Comparison of ENCODE assay signal across 13 cellular contexts in the genomic region with DNA sequence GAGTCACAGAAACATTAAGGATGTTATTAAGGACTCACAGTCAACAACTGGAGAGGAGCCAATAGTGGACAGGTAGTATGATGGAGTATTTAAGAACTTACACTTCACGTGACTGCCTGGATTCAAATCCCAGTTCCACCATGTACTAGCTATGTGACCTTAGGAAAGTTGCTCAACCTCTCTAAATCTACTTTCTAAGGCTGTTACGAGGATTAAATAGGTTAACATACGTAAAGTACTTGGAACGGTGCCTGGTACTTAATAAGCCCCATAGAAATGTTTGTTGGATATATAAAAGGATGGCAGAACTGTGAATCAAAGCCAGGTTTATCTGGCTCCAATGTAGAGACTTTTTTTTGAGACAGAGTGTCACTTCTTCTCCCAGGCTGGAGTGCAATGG. TPM values are rescaled to one million over a fixed set of nuclear protein-coding genes. Genes with fewer than 3 reads are reported as not detected.
DNase-seq lines count a peak whose midpoint lies in the region; ATAC-seq and TF ChIP-seq lines count a peak whose summit lies in the region.
"Had no signal": no experiment of that assay in that cellular context is flagged by ENCODE, and none has a peak within 500 bp of the region (broad histone marks: within the 10 kb centered on the region; RNA-seq: fewer than 3 reads in every experiment).

No MANE protein-coding gene starts in this region.

- no peaks in the 10 kb centered on the region for H3K9me2 ChIP-seq in hepatocyte (replicated peaks; ENCODE audit: insufficient read depth)

- H3K27me3 Mint-ChIP-seq in Calu3 (ENCODE audit: unreplicated experiment): no peaks in the 10 kb centered on the region
- H3K27me3 Mint-ChIP-seq: CD4-positive, alpha-beta T cell had no signal

- intact Hi-C loops in right lobe of liver (cut with DNase I) (no loop called here), Calu3 (cut with micrococcal nuclease; ENCODE audit: unreplicated experiment) (no loop called here)

- peak; percentile 82 for DNase-seq in NCI-H82 (lab: John Stamatoyannopoulos, UW)
- DNase-seq in RWPE1 (ENCODE audit: low spot score): no peak
- no peak for DNase-seq in hepatocyte (ENCODE audit: low spot score)
- no peak for DNase-seq in right lobe of liver
- DNase-seq in Calu3: no peak
- DNase-seq: ACHN; Caco-2; CD4-positive, alpha-beta T cell; DMS79 treated with DMSO at 0.1 percent for 48 hours; GF-D8; H9 had no signal

- no peaks in the 10 kb centered on the region for H3K4me1 Mint-ChIP-seq in Calu3 (ENCODE audit: low read depth, unreplicated experiment)
- H3K4me1 Mint-ChIP-seq: H9 had no signal

- ATAC-seq in right lobe of liver (no peak), HG03571 (IDR thresholded peaks at IDR 0.05; ENCODE audit: unreplicated experiment) (no peak)

- no peaks in the 10 kb centered on the region for H3K36me3 Mint-ChIP-seq in Calu3 (ENCODE audit: insufficient read depth, unreplicated experiment)

- no peak overlapping the region for H2AFZ ChIP-seq in hepatocyte

- BruUV-seq in Calu3 (replicated peaks; lab: Mats Ljungman, UMichigan): no TSS peak

- WGBS in hepatocyte (ENCODE audit: low lambda C conversion rate, missing lambda C conversion rate): 71% methylated on average over 4 of the region's 4 CpGs
- 79% methylated on average over 4 of the region's 4 CpGs for WGBS in right lobe of liver (ENCODE audit: insufficient coverage, low coverage, low lambda C conversion rate, missing lambda C conversion rate)

- H3K36me3 ChIP-seq in hepatocyte (replicated peaks; ENCODE audit: insufficient read depth, low read depth) (no peaks in the 10 kb centered on the region), right lobe of liver (no peaks in the 10 kb centered on the region)

- CTCF ChIA-PET in RWPE1 (lab: Yijun Ruan, JAX): no interaction called here
- CTCF ChIA-PET in Calu3 (lab: Charles Lee): no interaction called here

- H3K9me3 ChIP-seq in hepatocyte (ENCODE audit: low read depth): no peaks in the 10 kb centered on the region
- no peaks in the 10 kb centered on the region for H3K9me3 ChIP-seq in right lobe of liver
- H3K9me3 ChIP-seq: Caco-2 had no signal

- H3K79me2 ChIP-seq in hepatocyte: peaks cover 81% of the 10 kb centered on the region

- H4K20me1 ChIP-seq in hepatocyte (ENCODE audit: insufficient read depth, poor library complexity, severe bottlenecking): no peaks in the 10 kb centered on the region

- no peak overlapping the region for H3K27ac Mint-ChIP-seq in Calu3 (ENCODE audit: unreplicated experiment)
- H3K27ac Mint-ChIP-seq: CD4-positive, alpha-beta T cell; H9 had no signal

- TF ChIP-seq POLR2A in right lobe of liver (IDR thresholded peaks at IDR 0.05): no peak

- POLR2A ChIA-PET in RWPE1 (lab: Yijun Ruan, JAX; ENCODE audit: low non-redundant PET): no interaction called here

- H3K4me3 ChIP-seq in hepatocyte: no peak overlapping the region
- no peak overlapping the region for H3K4me3 ChIP-seq in right lobe of liver

- H3K4me1 ChIP-seq in hepatocyte (ENCODE audit: insufficient read depth): no peaks in the 10 kb centered on the region
- no peaks in the 10 kb centered on the region for H3K4me1 ChIP-seq in right lobe of liver
- H3K4me1 ChIP-seq: Caco-2 had no signal

- no peak overlapping the region for H3K4me2 ChIP-seq in hepatocyte

- TF ChIP-seq CTCF in RWPE1 (conservative IDR thresholded peaks at IDR 0.05; ENCODE audit: low read depth): no peak
- no peak for TF ChIP-seq CTCF in hepatocyte (IDR thresholded peaks at IDR 0.05; ENCODE audit: poor library complexity)
- TF ChIP-seq CTCF in right lobe of liver (IDR thresholded peaks at IDR 0.05): no peak
- no peak for TF ChIP-seq CTCF in Calu3 (IDR thresholded peaks at IDR 0.05; ENCODE audit: unreplicated experiment)

- H3K27me3 ChIP-seq in hepatocyte (no peaks in the 10 kb centered on the region), right lobe of liver (no peaks in the 10 kb centered on the region)

- H3K4me3 Mint-ChIP-seq in Calu3 (ENCODE audit: low read depth, unreplicated experiment): no peak overlapping the region
- H3K4me3 Mint-ChIP-seq: CD4-positive, alpha-beta T cell; H9 had no signal

- H3K27ac ChIP-seq in RWPE1: peak overlapping the region; percentile 66
- peak overlapping the region; percentile 10 for H3K27ac ChIP-seq in hepatocyte
- H3K27ac ChIP-seq in right lobe of liver: no peak overlapping the region
- H3K27ac ChIP-seq: C4-2B had no signal

- no peaks in the 10 kb centered on the region for H3K9me3 Mint-ChIP-seq in Calu3 (ENCODE audit: low read depth, unreplicated experiment)

RNA-seq across cellular contexts. Expression of a gene that starts 24.4 kb away (rescaled TPM):
- 60.0 and 66.4 TPM in 2 replicates for total RNA-seq in hepatocyte
- 26.8 and 28.1 TPM in 2 replicates for polyA plus RNA-seq in hepatocyte
- 10 to 100 TPM; 14.5 to 29.5 (median 17.3) TPM for total RNA-seq in right lobe of liver
- 13.5 and 15.5 TPM in 2 replicates for total RNA-seq in Calu3 (2022)
- total RNA-seq: CD4-positive, alpha-beta T cell had no signal

Comparison
In these comparisons a context has a peak if more than half of its experiments do, and no peak if none do; other contexts are left out.
1. H3K27ac ChIP-seq: peak in RWPE1 (single experiment) and hepatocyte (single experiment); none in right lobe of liver (0 of 3).